Comparison of ENCODE assay signal across 1 cellular context in genomic region chr17:82453151-82453550, GRCh38.
TF ChIP-seq lines count a peak whose summit lies in the region.

No MANE protein-coding gene starts in this region.

TF ChIP-seq in HepG2, 621 proteins besides CTCF, POLR2A, EP300 and RAD21:
- TF ChIP-seq BCL6 (CRISPR knock-in tag; IDR thresholded peaks at IDR 0.05) = peak; percentile 67
